In genomic region chr20:4946585-4947378, GRCh38 we compare ENCODE assay signal across 22 cellular contexts. TPM values are rescaled to one million over a fixed set of nuclear protein-coding genes. Genes with fewer than 3 reads are reported as not detected.
DNase-seq lines count a peak whose midpoint lies in the region; ATAC-seq and TF ChIP-seq lines count a peak whose summit lies in the region.
"Had no signal": no experiment of that assay in that cellular context is flagged by ENCODE, and none has a peak within 500 bp of the region (broad histone marks: within the 10 kb centered on the region; RNA-seq: fewer than 3 reads in every experiment).

No MANE protein-coding gene starts in this region.

- peaks cover 46% of the 10 kb centered on the region for H3K4me1 Mint-ChIP-seq in activated CD4-positive, alpha-beta T cell treated with anti-CD3 and anti-CD28 coated beads for 36 hours
- H3K4me1 Mint-ChIP-seq in stimulated activated memory B cell treated with anti-CD40 and anti-IgM and Interleukin-4, amounts not matched to agents 10 μg/mL and 1 μg/mL and 100 μg/mL, for 72 hours: peaks cover 88% of the 10 kb centered on the region

- ATAC-seq in activated CD4-positive, alpha-beta T cell treated with anti-CD3 and anti-CD28 coated beads for 36 hours: no peak
- ATAC-seq in HG02588 (IDR thresholded peaks at IDR 0.05; ENCODE audit: unreplicated experiment) (peak; percentile 48), GM21423 (IDR thresholded peaks at IDR 0.05; ENCODE audit: unreplicated experiment) (no peak)
- peak; percentile 76 for ATAC-seq in stimulated activated memory B cell treated with anti-CD40 and anti-IgM and Interleukin-4, amounts not matched to agents 10 μg/mL and 1 μg/mL and 100 μg/mL, for 72 hours
- ATAC-seq: sciatic nerve had no signal

- H3K4me3 ChIP-seq in adrenal gland: no peak overlapping the region
- H3K4me3 ChIP-seq: transverse colon had no signal

- H3K27ac Mint-ChIP-seq in activated CD4-positive, alpha-beta T cell treated with anti-CD3 and anti-CD28 coated beads for 36 hours: no peak overlapping the region
- H3K27ac Mint-ChIP-seq in stimulated activated memory B cell treated with anti-CD40 and anti-IgM and Interleukin-4, amounts not matched to agents 10 μg/mL and 1 μg/mL and 100 μg/mL, for 72 hours: peak overlapping the region; percentile 79

- TF ChIP-seq POLR2A in adrenal gland (IDR thresholded peaks at IDR 0.05): no peak

- peaks cover 31 to 75% of the 10 kb centered on the region in 2 donors for H3K4me1 ChIP-seq in adrenal gland (replicated peaks in 1 of 2)

- no peaks in the 10 kb centered on the region for H3K27me3 ChIP-seq in adrenal gland
- H3K27me3 ChIP-seq: transverse colon had no signal

- H3K9me3 ChIP-seq in adrenal gland (replicated peaks in 1 of 3): no peaks in the 10 kb centered on the region
- H3K9me3 ChIP-seq: transverse colon had no signal

- no peak overlapping the region for H3K4me3 Mint-ChIP-seq in activated CD4-positive, alpha-beta T cell treated with anti-CD3 and anti-CD28 coated beads for 36 hours
- peak overlapping the region; percentile 73 for H3K4me3 Mint-ChIP-seq in stimulated activated memory B cell treated with anti-CD40 and anti-IgM and Interleukin-4, amounts not matched to agents 10 μg/mL and 1 μg/mL and 100 μg/mL, for 72 hours
- H3K4me3 Mint-ChIP-seq: CD8-positive, alpha-beta memory T cell had no signal

- POLR2A ChIA-PET in activated CD4-positive, alpha-beta T cell treated with anti-CD3 and anti-CD28 coated beads for 36 hours (lab: Charles Lee): no interaction called here

- TF ChIP-seq CTCF in adrenal gland (IDR thresholded peaks at IDR 0.05): no peak

- peak overlapping the region in 4 of 5 donors; percentile 14 to 75 (median 71) for H3K27ac ChIP-seq in adrenal gland
- H3K27ac ChIP-seq: transverse colon had no signal

- H3K9me3 Mint-ChIP-seq in activated CD4-positive, alpha-beta T cell treated with anti-CD3 and anti-CD28 coated beads for 36 hours (ENCODE audit: low read depth): no peaks in the 10 kb centered on the region
- no peaks in the 10 kb centered on the region for H3K9me3 Mint-ChIP-seq in stimulated activated memory B cell treated with anti-CD40 and anti-IgM and Interleukin-4, amounts not matched to agents 10 μg/mL and 1 μg/mL and 100 μg/mL, for 72 hours
- H3K9me3 Mint-ChIP-seq: CD8-positive, alpha-beta memory T cell had no signal

- peak; percentile 33 for DNase-seq in activated CD4-positive, alpha-beta T cell treated with anti-CD3 and anti-CD28 coated beads for 36 hours
- no peak for DNase-seq in activated CD4-positive, alpha-beta T cell treated with anti-CD3 and anti-CD28 coated beads for 48 hours
- peak in 2 of 7 donors; percentile 17 to 44 for DNase-seq in adrenal gland
- DNase-seq in NCI-H510A treated with DMSO at 0.1 percent for 48 hours (lab: John Stamatoyannopoulos, UW): no peak
- DNase-seq in NCI-H226: no peak
- DNase-seq: 8988T; activated CD4-positive, alpha-beta T cell treated with anti-CD3 and anti-CD28 coated beads, Interleukin-2, amount 50 U/mL, for 1 hour; activated T-cell treated with anti-CD3 and anti-CD28 coated beads, Interleukin-2, amount 50 U/mL, for 48 hours; caudate nucleus; CD8-positive, alpha-beta memory T cell; effector memory CD4-positive, alpha-beta T cell; KBM-7; kidney glomerular epithelial cell; midbrain; NCI-H1105; SHP77; stimulated activated CD4-positive, alpha-beta T cell treated with anti-CD3 and anti-CD28 coated beads, Interleukin-2, amount 100 ng/mL, for 48 hours; transverse colon had no signal

- intact Hi-C loops in activated CD4-positive, alpha-beta T cell treated with anti-CD3 and anti-CD28 coated beads for 36 hours (cut with DNase I, micrococcal nuclease): no loop called here
- intact Hi-C loops in adrenal gland (cut with DNase I): loop anchor here in 1 of 2 donors (10.0 kb wide), 1 partner anchor 192 kb away; no protein-coding TSS in a partner anchor

- 66 to 74% (median 68%) methylated on average over 12 of the region's 12 CpGs for WGBS in adrenal gland, 4 donors

- no peaks in the 10 kb centered on the region for H3K27me3 Mint-ChIP-seq in activated CD4-positive, alpha-beta T cell treated with anti-CD3 and anti-CD28 coated beads for 36 hours
- H3K27me3 Mint-ChIP-seq in stimulated activated memory B cell treated with anti-CD40 and anti-IgM and Interleukin-4, amounts not matched to agents 10 μg/mL and 1 μg/mL and 100 μg/mL, for 72 hours: no peaks in the 10 kb centered on the region
- H3K27me3 Mint-ChIP-seq: CD8-positive, alpha-beta memory T cell had no signal

- peaks cover 4% of the 10 kb centered on the region for H3K36me3 Mint-ChIP-seq in activated CD4-positive, alpha-beta T cell treated with anti-CD3 and anti-CD28 coated beads for 36 hours (ENCODE audit: low read depth)
- H3K36me3 Mint-ChIP-seq in stimulated activated memory B cell treated with anti-CD40 and anti-IgM and Interleukin-4, amounts not matched to agents 10 μg/mL and 1 μg/mL and 100 μg/mL, for 72 hours: peaks cover 66% of the 10 kb centered on the region

- no peaks in the 10 kb centered on the region for H3K36me3 ChIP-seq in adrenal gland (replicated peaks in 1 of 2)
- H3K36me3 ChIP-seq: transverse colon had no signal

- CTCF ChIA-PET in activated CD4-positive, alpha-beta T cell treated with anti-CD3 and anti-CD28 coated beads for 36 hours (lab: Charles Lee): interaction anchor here (0.6 to 1.6 kb wide), 5 partner anchors 8 to 385 kb away, joined by 3 to 5 read pairs (median 3); no protein-coding TSS in a partner anchor

RNA-seq across cellular contexts. Expression of gene SLC23A2, which starts 54.5 kb away (rescaled TPM):
- 10 to 100 TPM; 16.7 to 17.6 TPM for total RNA-seq in activated CD4-positive, alpha-beta T cell treated with anti-CD3 and anti-CD28 coated beads for 36 hours
- total RNA-seq in adrenal gland: 100 to 1,000 TPM in 7 of 8 donors, 10 to 100 TPM in 1; 98.1 to 294 (median 145) TPM
- polyA plus RNA-seq in adrenal gland: 100 to 1,000 TPM in 2 of 3 donors, 10 to 100 TPM in 1; 51.0 to 224 (median 104) TPM

Comparison
In these comparisons a context has a peak if more than half of its experiments do, and no peak if none do; other contexts are left out.
1. ATAC-seq: peak in HG02588 (single experiment) and stimulated activated memory B cell treated with anti-CD40 and anti-IgM and Interleukin-4, amounts not matched to agents 10 μg/mL and 1 μg/mL and 100 μg/mL, for 72 hours (single experiment); none in activated CD4-positive, alpha-beta T cell treated with anti-CD3 and anti-CD28 coated beads for 36 hours (single experiment) and GM21423 (single experiment).
2. RNA of gene SLC23A2, which starts 54.5 kb away (total RNA-seq): 98.1 to 294 TPM in adrenal gland; 16.7 to 17.6 TPM in activated CD4-positive, alpha-beta T cell treated with anti-CD3 and anti-CD28 coated beads for 36 hours; every median in the first group is over 4 times any median in the second.